In the genomic region with DNA sequence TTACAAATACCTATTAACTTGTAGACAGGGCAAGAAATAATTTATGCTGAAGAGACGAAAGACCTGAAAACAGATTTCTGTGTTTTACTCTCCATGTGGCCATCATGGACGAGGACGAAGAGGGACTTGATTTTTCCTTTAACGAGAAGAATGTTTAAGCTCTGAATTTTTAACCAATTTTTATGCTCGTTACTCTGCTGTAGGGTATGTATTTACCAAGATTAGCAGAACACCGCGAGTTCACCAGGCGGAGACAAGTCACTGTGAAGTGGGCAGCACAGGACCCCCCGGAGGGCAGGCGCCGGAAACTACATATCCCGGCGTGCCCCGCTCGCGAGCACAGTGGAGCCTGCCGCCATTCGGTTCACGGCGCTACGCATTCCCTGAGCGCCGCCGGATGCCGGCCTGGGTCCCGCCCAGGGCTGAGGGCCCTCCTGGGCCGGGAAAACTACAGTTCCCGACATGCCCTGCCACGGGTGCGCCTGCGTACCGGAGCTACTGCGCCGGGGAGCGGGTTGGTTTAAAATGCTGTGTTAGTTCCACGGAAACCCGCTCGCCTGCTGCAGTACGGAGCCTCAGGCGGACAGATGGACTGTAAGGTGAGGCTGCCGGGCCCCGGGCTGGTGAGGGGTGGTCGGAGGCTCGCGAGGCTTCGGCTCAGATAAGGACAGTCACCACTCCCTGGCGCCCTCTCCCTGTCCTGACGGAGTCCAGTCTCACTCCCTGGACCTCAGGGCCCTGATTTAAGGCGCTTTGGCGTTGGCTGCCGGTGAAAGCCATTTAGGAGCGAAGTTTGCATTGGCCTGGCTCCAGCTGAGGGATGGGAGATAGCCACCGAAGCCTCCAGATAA, we compare ENCODE assay signal across 8 cellular contexts. TPM values are rescaled to one million over a fixed set of nuclear protein-coding genes. Genes with fewer than 3 reads are reported as not detected.
DNase-seq lines count a peak whose midpoint lies in the region; ATAC-seq and TF ChIP-seq lines count a peak whose summit lies in the region.

A gene (plus strand): TSS at position 536 of the 851 bp plus-strand sequence. CDS start 52 bp downstream, at position 588.

- peak within 1 kb of the TSS; percentile 42; the same call in 1 of the 2 replicates for H3K27ac ChIP-seq in IMR-90 (ENCODE audit: insufficient read depth, low read length)

- no peak within 1 kb of the TSS for H2AK5ac ChIP-seq in IMR-90 (ENCODE audit: low read depth, low read length)

- WGBS in IMR-90 (ENCODE audit: extremely low coverage in 2 of 2, insufficient read length in 1 of 2), 2 experiments: 4% methylated on average over 8 of the region's 53 CpGs; no CpG with 5 or more reads in 1 of the 2 experiments

- H3K9me1 ChIP-seq in IMR-90 (ENCODE audit: insufficient read depth, low read length): no peaks in the 10 kb centered on the region

- DNase-seq in DMS153 treated with DMSO at 0.1 percent for 48 hours (lab: John Stamatoyannopoulos, UW; ENCODE audit: unreplicated experiment): peak; percentile 83
- peak; percentile 91 for DNase-seq in IMR-90
- DNase-seq in OCI-M1 (lab: John Stamatoyannopoulos, UW): peak; percentile 97
- DNase-seq in activated T-cell treated with anti-CD3 and anti-CD28 coated beads for 4 hours: peak; percentile 90
- peak; percentile 43 for DNase-seq in epithelial cell of proximal tubule (ENCODE audit: low read depth)
- peak; percentile 95 for DNase-seq in mucosa of gallbladder (ENCODE audit: low spot score)
- DNase-seq in stimulated activated CD8-positive, alpha-beta memory T cell treated with anti-CD3 and anti-CD28 coated beads, Interleukin-4, amount 100 ng/mL, for 24 hours (ENCODE audit: low read depth): peak; percentile 91

- H3K36me3 ChIP-seq in IMR-90 (ENCODE audit: control insufficient read depth, insufficient read depth, low read length): no peaks in the 10 kb centered on the region

- H3K4me1 ChIP-seq in IMR-90 (ENCODE audit: control insufficient read depth, insufficient read depth, low read length): no peaks in the 10 kb centered on the region

- H2AK9ac ChIP-seq in IMR-90 (replicated peaks; ENCODE audit: low read depth, low read length, poor library complexity): peak within 1 kb of the TSS; percentile 38

- H4K5ac ChIP-seq in IMR-90 (ENCODE audit: low read depth, low read length): peak within 1 kb of the TSS; percentile 57

- TF ChIP-seq POLR2A in IMR-90 (IDR thresholded peaks at IDR 0.05; ENCODE audit: low read depth, low read length): peak; percentile 61

- peaks cover 5 to 33% of the 10 kb centered on the region in 2 experiments for H3K79me1 ChIP-seq in IMR-90 (ENCODE audit: low read depth in 1 of 2, low read length in 2 of 2)

- no peaks in the 10 kb centered on the region for H3K27me3 ChIP-seq in IMR-90 (ENCODE audit: control insufficient read depth, insufficient read depth, low read length)

- H3K4me3 ChIP-seq in IMR-90 (ENCODE audit: insufficient read depth, low read depth, low read length) (peak within 1 kb of the TSS; percentile 93), epithelial cell of proximal tubule (ENCODE audit: low read depth, low read length) (peak within 1 kb of the TSS; percentile 81)

- peak; percentile 99 for ATAC-seq in GM21529 (IDR thresholded peaks at IDR 0.05; ENCODE audit: unreplicated experiment)
- peak; percentile 100 for ATAC-seq in IMR-90 (ENCODE audit: low read depth)

- H3K9me3 ChIP-seq in IMR-90 (ENCODE audit: control insufficient read depth, insufficient read depth, low read length): no peaks in the 10 kb centered on the region

- H2BK120ac ChIP-seq in IMR-90 (ENCODE audit: low read depth, low read length): peak within 1 kb of the TSS; percentile 73; the same call in 1 of the 2 replicates

- POLR2A ChIA-PET in IMR-90 (lab: Charles Lee; ENCODE audit: unreplicated experiment): no interaction called here

- TF ChIP-seq RAD21 in IMR-90 (IDR thresholded peaks at IDR 0.05; ENCODE audit: low read length): peak; percentile 33

- H3K4me2 ChIP-seq in IMR-90 (ENCODE audit: low read depth, low read length): peak within 1 kb of the TSS; percentile 86

- 0 out of 2 replicates have a peak within 1 kb of the TSS, but pooled peaks have one; percentile 43 for H3K14ac ChIP-seq in IMR-90 (replicated peaks; ENCODE audit: low read depth, low read length)

- no TSS peak for BruUV-seq in IMR-90 (replicated peaks; lab: Mats Ljungman, UMichigan)

- peak within 1 kb of the TSS; percentile 47 for H2BK5ac ChIP-seq in IMR-90 (ENCODE audit: low read depth, low read length, poor library complexity, severe bottlenecking)

- peak within 1 kb of the TSS; percentile 62 for H3K4ac ChIP-seq in IMR-90 (ENCODE audit: low read depth, low read length)

- H4K20me1 ChIP-seq in IMR-90 (ENCODE audit: insufficient read depth, low read length): no peaks in the 10 kb centered on the region

- no peak within 1 kb of the TSS for H2BK15ac ChIP-seq in IMR-90 (ENCODE audit: low read depth, low read length)

- CTCF ChIA-PET in IMR-90 (lab: Yijun Ruan, JAX): no interaction called here

- peak within 1 kb of the TSS; percentile 76 for H3K23ac ChIP-seq in IMR-90 (ENCODE audit: low read depth, low read length)

- intact Hi-C loops in IMR-90 (cut with micrococcal nuclease): no loop called here

- H4K8ac ChIP-seq in IMR-90 (ENCODE audit: low read depth in 2 of 2, low read length in 2 of 2): peak within 1 kb of the TSS; percentile 62 to 98

- in situ Hi-C loops in IMR-90 (cut with MboI; ENCODE audit: low sequenced_read_pairs): no loop called here

- H3K9ac ChIP-seq in IMR-90 (ENCODE audit: low read depth, low read length): peak within 1 kb of the TSS; percentile 61

- H3K18ac ChIP-seq in IMR-90 (ENCODE audit: low read depth, low read length): no peak within 1 kb of the TSS; the same call in 1 of the 2 replicates

- H4K91ac ChIP-seq in IMR-90 (ENCODE audit: insufficient read depth, low read depth, low read length): peak within 1 kb of the TSS; percentile 53; the same call in 1 of the 2 replicates

- H2BK20ac ChIP-seq in IMR-90 (ENCODE audit: low read depth, low read length): no peak within 1 kb of the TSS

- TF ChIP-seq CTCF in IMR-90 (conservative IDR thresholded peaks at IDR 0.05; ENCODE audit: low read depth, low read length): peak; percentile 32
- peak; percentile 34 for TF ChIP-seq CTCF in epithelial cell of proximal tubule (conservative IDR thresholded peaks at IDR 0.05; ENCODE audit: low read depth, low read length)

- peak within 1 kb of the TSS; percentile 100 for H2AFZ ChIP-seq in IMR-90 (replicated peaks; ENCODE audit: low read length, poor library complexity)

- dilution Hi-C loops in IMR-90 (cut with HindIII; ENCODE audit: low sequenced_read_pairs, unreplicated experiment): no loop called here

- peak within 1 kb of the TSS; percentile 43; the same call in 1 of the 2 replicates for H3K56ac ChIP-seq in IMR-90 (ENCODE audit: extremely low read depth, insufficient read depth, low read length)

TF ChIP-seq in IMR-90, 13 proteins besides CTCF, POLR2A, EP300 and RAD21:
- TF ChIP-seq MAZ (IDR thresholded peaks at IDR 0.05; ENCODE audit: borderline replicate concordance, low read depth, low read length) (peak; percentile 53; the same call in 1 of the 2 replicates), NFE2L2 (IDR thresholded peaks at IDR 0.05; ENCODE audit: low read depth, low read length) (no peak), MXI1 (IDR thresholded peaks at IDR 0.05; ENCODE audit: borderline replicate concordance, low read depth, low read length) (peak; percentile 89)
TF ChIP-seq in IMR-90: peak in this region for 2.

RNA-seq across cellular contexts. Expression of the gene that starts here (rescaled TPM):
- total RNA-seq in IMR-90 (2012; rRNA removed): 3.8 and 6.9 TPM in 2 replicates
- polyA plus RNA-seq in IMR-90 (2012; rRNA removed): 3.3 and 4.3 TPM in 2 replicates
- 0.08 and 0.16 TPM in 2 replicates for polyA plus RNA-seq in IMR-90 (2012; cell fraction: cytosol; rRNA removed)
- polyA plus RNA-seq in IMR-90 (2012; cell fraction: nucleus; rRNA removed; ENCODE audit: low replicate concordance): 1.6 and 13.3 TPM in 2 replicates
- 5.7 and 12.5 TPM in 2 replicates for total RNA-seq in epithelial cell of proximal tubule
- 2.7 TPM for total RNA-seq in mucosa of gallbladder

Comparison
In these comparisons a context has a peak if more than half of its experiments do, and no peak if none do; other contexts are left out.
1. Peak in every context shown above with its lines: DNase-seq, ATAC-seq, H3K4me3 ChIP-seq and H3K27ac ChIP-seq.
2. DNase-seq: peak in every context shown above with its lines; median percentile 97 in OCI-M1; 95 in mucosa of gallbladder; 91 in IMR-90; 91 in stimulated activated CD8-positive, alpha-beta memory T cell treated with anti-CD3 and anti-CD28 coated beads, Interleukin-4, amount 100 ng/mL, for 24 hours; 90 in activated T-cell treated with anti-CD3 and anti-CD28 coated beads for 4 hours; 83 in DMS153 treated with DMSO at 0.1 percent for 48 hours; 43 in epithelial cell of proximal tubule.